In genomic region chr6:120493483-120493882, GRCh38 we compare ENCODE assay signal across 29 cellular contexts.
"Had no signal": no experiment of that assay in that cellular context is flagged by ENCODE, and none has a peak within 500 bp of the region (broad histone marks: within the 10 kb centered on the region; RNA-seq: fewer than 3 reads in every experiment).

No MANE protein-coding gene starts in this region.

- H3K9me3 ChIP-seq: esophagus muscularis mucosa had no signal

- H3K27ac ChIP-seq: brain microvascular endothelial cell, esophagus muscularis mucosa, VCaP had no signal

- DNase-seq: activated CD4-positive, alpha-beta memory T cell treated with anti-CD3 and anti-CD28 coated beads, Interleukin-2, amount 10 ng/mL, durations not matched to agents 7 days and 5 days; activated CD4-positive, alpha-beta T cell treated with anti-CD3 and anti-CD28 coated beads for 1 hour; activated CD4-positive, alpha-beta T cell treated with anti-CD3 and anti-CD28 coated beads for 4 hours; activated CD4-positive, alpha-beta T cell treated with anti-CD3 and anti-CD28 coated beads, Interleukin-2, amount 10 ng/mL, durations not matched to agents 7 days and 5 days; activated CD4-positive, alpha-beta T cell treated with anti-CD3 and anti-CD28 coated beads, Interleukin-2, amount 50 U/mL, for 4 hours; activated CD8-positive, alpha-beta memory T cell treated with anti-CD3 and anti-CD28 coated beads, Interleukin-2, amount 50 U/mL, for 48 hours; activated effector memory CD4-positive, alpha-beta T cell treated with Interleukin-2 at 50 U/mL for 16 hours; activated gamma-delta T cell treated with Interleukin-2 at 50 U/mL for 16 hours; activated naive CD4-positive, alpha-beta T cell treated with anti-CD3 and anti-CD28 coated beads, Interleukin-2, amount 50 U/mL, for 16 hours; activated naive CD4-positive, alpha-beta T cell treated with Interleukin-2 at 50 U/mL for 16 hours; activated T-cell treated with anti-CD3 and anti-CD28 coated beads for 4 hours; activated T-cell treated with anti-CD3 and anti-CD28 coated beads, Interleukin-2, amount 50 U/mL, for 24 hours; amniotic stem cell; anterior cingulate cortex; brain microvascular endothelial cell; caudate nucleus; cortex of kidney; dermis blood vessel endothelial cell; effector CD4-positive, alpha-beta T cell; effector memory CD8-positive, alpha-beta T cell; erythroblast; head of caudate nucleus; T-helper 1 cell; T-helper 17 cell; T1000 had no signal

- H3K36me3 ChIP-seq: brain microvascular endothelial cell, esophagus muscularis mucosa had no signal

- H3K27me3 ChIP-seq: brain microvascular endothelial cell, esophagus muscularis mucosa had no signal

- ATAC-seq: activated T-helper 17 cell treated with anti-CD3 and anti-CD28 coated beads, Interleukin-2, amount 50 U/mL, for 72 hours; effector memory CD8-positive, alpha-beta T cell; T-helper 17 cell; WTC11 had no signal

- H3K4me3 ChIP-seq: esophagus muscularis mucosa had no signal

- H3K4me1 ChIP-seq: esophagus muscularis mucosa had no signal
